ENCODE assay signal across 14 cellular contexts in genomic region chr13:45403081-45403480, GRCh38.
"Had no signal": no experiment of that assay in that cellular context is flagged by ENCODE, and none has a peak within 500 bp of the region (broad histone marks: within the 10 kb centered on the region; RNA-seq: fewer than 3 reads in every experiment).

No MANE protein-coding gene starts in this region.

- H3K27ac Mint-ChIP-seq: endodermal cell; stimulated activated naive B cell treated with anti-CD40 and anti-IgM and Interleukin-4, amounts not matched to agents 10 μg/mL and 1 μg/mL and 100 μg/mL, for 72 hours had no signal

- H3K4me1 Mint-ChIP-seq: endodermal cell had no signal

- DNase-seq: caudate nucleus; effector CD4-positive, alpha-beta T cell; endodermal cell; foreskin melanocyte; islet precursor cell; naive thymus-derived CD4-positive, alpha-beta T cell; stimulated activated CD4-positive, alpha-beta T cell treated with anti-CD3 and anti-CD28 coated beads, Interleukin-1b, Interleukin-23, amount 100 ng/mL, for 48 hours; stimulated activated CD4-positive, alpha-beta T cell treated with anti-CD3 and anti-CD28 coated beads, Interleukin-4, amount 100 ng/mL, for 24 hours; stimulated activated naive B cell treated with anti-CD40 and anti-IgM and Interleukin-4, amounts not matched to agents 10 μg/mL and 1 μg/mL and 100 μg/mL, for 72 hours; stimulated activated naive CD8-positive, alpha-beta T cell treated with anti-CD3 and anti-CD28 coated beads, Interleukin-15, amount 100 ng/mL, for 72 hours; testis; transverse colon had no signal

- H3K4me3 ChIP-seq: coronary artery, testis, transverse colon had no signal

- H3K27me3 ChIP-seq: neutrophil, testis, transverse colon had no signal

- H3K4me3 Mint-ChIP-seq: endodermal cell; naive thymus-derived CD4-positive, alpha-beta T cell; stimulated activated naive B cell treated with anti-CD40 and anti-IgM and Interleukin-4, amounts not matched to agents 10 μg/mL and 1 μg/mL and 100 μg/mL, for 72 hours; stimulated activated naive CD8-positive, alpha-beta T cell treated with anti-CD3 and anti-CD28 coated beads, Interleukin-15, amount 100 ng/mL, for 72 hours had no signal

- H3K9me3 ChIP-seq: neutrophil, testis, transverse colon had no signal

- H3K27ac ChIP-seq: coronary artery, neutrophil, testis, transverse colon had no signal

- H3K4me1 ChIP-seq: testis, transverse colon had no signal

- H3K9me3 Mint-ChIP-seq: naive thymus-derived CD4-positive, alpha-beta T cell; stimulated activated naive B cell treated with anti-CD40 and anti-IgM and Interleukin-4, amounts not matched to agents 10 μg/mL and 1 μg/mL and 100 μg/mL, for 72 hours; stimulated activated naive CD8-positive, alpha-beta T cell treated with anti-CD3 and anti-CD28 coated beads, Interleukin-15, amount 100 ng/mL, for 72 hours had no signal

- H3K27me3 Mint-ChIP-seq: naive thymus-derived CD4-positive, alpha-beta T cell; stimulated activated naive B cell treated with anti-CD40 and anti-IgM and Interleukin-4, amounts not matched to agents 10 μg/mL and 1 μg/mL and 100 μg/mL, for 72 hours; stimulated activated naive CD8-positive, alpha-beta T cell treated with anti-CD3 and anti-CD28 coated beads, Interleukin-15, amount 100 ng/mL, for 72 hours had no signal

- ATAC-seq: naive thymus-derived CD4-positive, alpha-beta T cell; stimulated activated naive B cell treated with anti-CD40 and anti-IgM and Interleukin-4, amounts not matched to agents 10 μg/mL and 1 μg/mL and 100 μg/mL, for 72 hours; stimulated activated naive CD8-positive, alpha-beta T cell treated with anti-CD3 and anti-CD28 coated beads, Interleukin-15, amount 100 ng/mL, for 72 hours had no signal
